Comparison of ENCODE assay signal across 2 cellular contexts in genomic region chr12:131891722-131892121, GRCh38.
A peak's percentile ranks its signal among the peaks of the same experiment; 100 is the strongest.
TF ChIP-seq lines count a peak whose summit lies in the region.

No MANE protein-coding gene starts in this region.

TF ChIP-seq in HEK293, 187 proteins besides CTCF, POLR2A, EP300 and RAD21:
- peak; percentile 87 for TF ChIP-seq ZNF146 (tag by site-specific recombination; IDR thresholded peaks at IDR 0.05)

TF ChIP-seq in K562, 482 proteins besides CTCF, POLR2A, EP300 and RAD21:
- peak; percentile 54 for TF ChIP-seq ZNF146 (CRISPR knock-in tag; IDR thresholded peaks at IDR 0.05; ENCODE audit: unreplicated experiment)
